8 cellular contexts compared by ENCODE assay signal in genomic region chr7:25098096-25099046, GRCh38. TPM values are rescaled to one million over a fixed set of nuclear protein-coding genes. Genes with fewer than 3 reads are reported as not detected.
DNase-seq lines count a peak whose midpoint lies in the region; ATAC-seq and TF ChIP-seq lines count a peak whose summit lies in the region.

No MANE protein-coding gene starts in this region.

- ATAC-seq in GM21390 (IDR thresholded peaks at IDR 0.05; ENCODE audit: unreplicated experiment), result peak; percentile 69

- H3K9me3 Mint-ChIP-seq in CD8-positive, alpha-beta memory T cell, result no peaks in the 10 kb centered on the region

- H4K20me1 ChIP-seq in Karpas-422 (ENCODE audit: insufficient read depth, low read depth, low read length), result no peaks in the 10 kb centered on the region

- H3K27ac ChIP-seq in CD8-positive, alpha-beta memory T cell (ENCODE audit: low read depth, low read length), result no peak overlapping the region
- H3K27ac ChIP-seq in Karpas-422 (ENCODE audit: low read length), result no peak overlapping the region
- H3K27ac ChIP-seq in parathyroid adenoma, result no peak overlapping the region
- no peak overlapping the region for H3K27ac ChIP-seq in uterus

- peak; percentile 86 for TF ChIP-seq CTCF in parathyroid adenoma (IDR thresholded peaks at IDR 0.05)
- peak; percentile 29 to 62 (median 61) for TF ChIP-seq CTCF in uterus (IDR thresholded peaks at IDR 0.05)

- H3K27ac Mint-ChIP-seq in CD8-positive, alpha-beta memory T cell, result no peak overlapping the region

- H2AFZ ChIP-seq in Karpas-422 (ENCODE audit: low read length), result no peak overlapping the region
- H2AFZ ChIP-seq in parathyroid adenoma, result no peak overlapping the region

- no peak overlapping the region for H3K9ac ChIP-seq in Karpas-422 (ENCODE audit: low read length)
- no peak overlapping the region for H3K9ac ChIP-seq in parathyroid adenoma

- POLR2A ChIA-PET in CD8-positive, alpha-beta memory T cell (lab: Charles Lee), result interaction anchor here (2.0 kb wide), 1 partner anchor 27 kb away, joined by 7 read pairs; the partner anchor contains the start of gene CYCS

- H3K4me2 ChIP-seq in Karpas-422 (ENCODE audit: low read depth, low read length, poor library complexity, severe bottlenecking) (no peak overlapping the region), parathyroid adenoma (ENCODE audit: low read length) (no peak overlapping the region)

- H3K4me3 Mint-ChIP-seq in CD8-positive, alpha-beta memory T cell, result no peak overlapping the region

- no peak overlapping the region for H3K4me3 ChIP-seq in CD8-positive, alpha-beta memory T cell (ENCODE audit: low read length)
- no peak overlapping the region for H3K4me3 ChIP-seq in Karpas-422 (ENCODE audit: low read length)
- H3K4me3 ChIP-seq in parathyroid adenoma (ENCODE audit: low read depth, low read length), result no peak overlapping the region
- no peak overlapping the region for H3K4me3 ChIP-seq in uterus

- H3K36me3 Mint-ChIP-seq in CD8-positive, alpha-beta memory T cell, result no peaks in the 10 kb centered on the region

- H3K9me2 ChIP-seq in Karpas-422 (replicated peaks; ENCODE audit: insufficient read depth, low read length), result no peaks in the 10 kb centered on the region

- H3K4me1 Mint-ChIP-seq in CD8-positive, alpha-beta memory T cell, result peaks cover 4 to 8% (median 6%) of the 10 kb centered on the region in 3 donors

- H3K27me3 Mint-ChIP-seq in CD8-positive, alpha-beta memory T cell, result peaks cover 1 to 4% of the 10 kb centered on the region in 2 donors

- no peaks in the 10 kb centered on the region for H3K4me1 ChIP-seq in CD8-positive, alpha-beta memory T cell (ENCODE audit: insufficient read depth, low read length)
- H3K4me1 ChIP-seq in Karpas-422 (ENCODE audit: low read length) (peaks cover 13% of the 10 kb centered on the region), parathyroid adenoma (no peaks in the 10 kb centered on the region), uterus (no peaks in the 10 kb centered on the region)

- H3K9me3 ChIP-seq in CD8-positive, alpha-beta memory T cell (ENCODE audit: low read length), result no peaks in the 10 kb centered on the region
- no peaks in the 10 kb centered on the region for H3K9me3 ChIP-seq in Karpas-422 (ENCODE audit: low read length)
- no peaks in the 10 kb centered on the region for H3K9me3 ChIP-seq in parathyroid adenoma (ENCODE audit: control insufficient read depth, low read length)
- no peaks in the 10 kb centered on the region for H3K9me3 ChIP-seq in uterus

- peak; percentile 39 to 73 (median 42) for DNase-seq in CD8-positive, alpha-beta memory T cell
- DNase-seq in Karpas-422, result peak; percentile 87
- peak; percentile 31 for DNase-seq in SHP77 treated with DMSO at 0.1 percent for 48 hours (lab: John Stamatoyannopoulos, UW)
- peak; percentile 30 for DNase-seq in activated gamma-delta T cell treated with anti-CD3 and anti-CD28 coated beads, Interleukin-2, amount 50 U/mL, for 16 hours (ENCODE audit: low read depth)
- peak; percentile 56 for DNase-seq in glomerular visceral epithelial cell (ENCODE audit: extremely low spot score)
- DNase-seq in uterus, result peak; percentile 16 to 17

- peaks cover 3% of the 10 kb centered on the region for H3K27me3 ChIP-seq in CD8-positive, alpha-beta memory T cell (ENCODE audit: insufficient read depth, low read length, poor library complexity, severe bottlenecking)
- H3K27me3 ChIP-seq in Karpas-422 (ENCODE audit: low read length) (no peaks in the 10 kb centered on the region), parathyroid adenoma (ENCODE audit: control insufficient read depth, insufficient read depth, low read length) (no peaks in the 10 kb centered on the region), uterus (no peaks in the 10 kb centered on the region)

- intact Hi-C loops in uterus (cut with DNase I; ENCODE audit: low total_unique reads), result no loop called here

- CTCF ChIA-PET in CD8-positive, alpha-beta memory T cell (lab: Charles Lee), result interaction anchor here (0.7 to 13.1 kb wide), 26 partner anchors 8 to 286 kb away, joined by 3 to 209 read pairs (median 4); partner anchors contain the start of gene CYCS

- no peaks in the 10 kb centered on the region for H3K36me3 ChIP-seq in CD8-positive, alpha-beta memory T cell (ENCODE audit: insufficient read depth, low read length)
- no peaks in the 10 kb centered on the region for H3K36me3 ChIP-seq in Karpas-422 (ENCODE audit: insufficient read depth, low read length)
- H3K36me3 ChIP-seq in parathyroid adenoma (ENCODE audit: control insufficient read depth, insufficient read depth, low read length), result no peaks in the 10 kb centered on the region
- H3K36me3 ChIP-seq in uterus, result no peaks in the 10 kb centered on the region

- H3K79me2 ChIP-seq in Karpas-422 (ENCODE audit: low read length), result no peaks in the 10 kb centered on the region
- no peaks in the 10 kb centered on the region for H3K79me2 ChIP-seq in parathyroid adenoma

- no peak for TF ChIP-seq POLR2A in uterus (IDR thresholded peaks at IDR 0.05)

RNA-seq across cellular contexts. Expression of gene CYCS, which starts 26.7 kb away (rescaled TPM):
- 100 to 1,000 TPM; 294 to 324 TPM for total RNA-seq in CD8-positive, alpha-beta memory T cell
- 148 TPM for polyA plus RNA-seq in CD8-positive, alpha-beta memory T cell
- 43.9 and 102 TPM in 2 replicates for total RNA-seq in Karpas-422 (2014; rRNA removed; shearing (Covaris generic); ENCODE audit: low replicate concordance)
- 10 to 100 TPM; 15.4 to 56.6 (median 29.1) TPM for total RNA-seq in uterus

Comparison
In these comparisons a context has a peak if more than half of its experiments do, and no peak if none do; other contexts are left out.
1. DNase-seq: peak in every context shown above with its lines; median percentile 87 in Karpas-422; 56 in glomerular visceral epithelial cell; 42 in CD8-positive, alpha-beta memory T cell; 31 in SHP77 treated with DMSO at 0.1 percent for 48 hours; 30 in activated gamma-delta T cell treated with anti-CD3 and anti-CD28 coated beads, Interleukin-2, amount 50 U/mL, for 16 hours; 16 in uterus.